In genomic region chr3:11136116-11136515, GRCh38 we compare ENCODE assay signal across 9 cellular contexts. TPM values are rescaled to one million over a fixed set of nuclear protein-coding genes. Genes with fewer than 3 reads are reported as not detected.
DNase-seq lines count a peak whose midpoint lies in the region; ATAC-seq and TF ChIP-seq lines count a peak whose summit lies in the region.
"Had no signal": no experiment of that assay in that cellular context is flagged by ENCODE, and none has a peak within 500 bp of the region (broad histone marks: within the 10 kb centered on the region; RNA-seq: fewer than 3 reads in every experiment).

No MANE protein-coding gene starts in this region.

- TF ChIP-seq CTCF in breast epithelium (IDR thresholded peaks at IDR 0.05), result no peak

- intact Hi-C loops in breast epithelium (cut with DNase I; ENCODE audit: low total_unique reads), result no loop called here

- no peaks in the 10 kb centered on the region for H3K4me1 ChIP-seq in breast epithelium
- H3K4me1 ChIP-seq in thymus (ENCODE audit: control insufficient read depth, insufficient read depth, low read length), result no peaks in the 10 kb centered on the region

- WGBS in thymus, result 98% methylated on average over 3 of the region's 3 CpGs

- H3K9me3 ChIP-seq in breast epithelium, result no peaks in the 10 kb centered on the region
- no peaks in the 10 kb centered on the region for H3K9me3 ChIP-seq in thymus (ENCODE audit: control insufficient read depth)

- H3K27ac ChIP-seq in breast epithelium, result peak overlapping the region; percentile 57 to 81
- H3K27ac ChIP-seq in thymus (ENCODE audit: low read depth), result peak overlapping the region; percentile 8

- H3K36me3 ChIP-seq in breast epithelium (no peaks in the 10 kb centered on the region), thymus (ENCODE audit: control insufficient read depth, insufficient read depth) (no peaks in the 10 kb centered on the region)

- H3K27me3 ChIP-seq in breast epithelium (no peaks in the 10 kb centered on the region), thymus (ENCODE audit: control insufficient read depth, insufficient read depth) (no peaks in the 10 kb centered on the region)

- TF ChIP-seq POLR2A in breast epithelium (IDR thresholded peaks at IDR 0.05), result no peak

- no peak for ATAC-seq in HG02973 (IDR thresholded peaks at IDR 0.05; ENCODE audit: unreplicated experiment)
- no peak for ATAC-seq in GM21576 (IDR thresholded peaks at IDR 0.05; ENCODE audit: unreplicated experiment)

- no peak overlapping the region for H3K4me3 ChIP-seq in breast epithelium
- H3K4me3 ChIP-seq in thymus (ENCODE audit: low read length), result no peak overlapping the region

- DNase-seq in M059J (ENCODE audit: low read depth) (peak; percentile 69), breast epithelium (ENCODE audit: low spot score in 2 of 2) (no peak), islet precursor cell (peak; percentile 34), OCI-M1 (lab: John Stamatoyannopoulos, UW) (no peak)
- DNase-seq: CD4-positive, alpha-beta memory T cell; stimulated activated naive CD4-positive, alpha-beta T cell treated with Interleukin-2 at 50 U/mL for 16 hours had no signal

RNA-seq across cellular contexts. Expression of gene HRH1, which starts 18.2 kb away (rescaled TPM):
- total RNA-seq in M059J (2014; rRNA removed; shearing (Covaris generic)), result 13.9 and 21.8 TPM in 2 replicates
- 1 to 10 TPM; 3.8 to 4.2 (median 3.9) TPM for total RNA-seq in breast epithelium
- 2.4 TPM for polyA plus RNA-seq in thymus

Comparison
In these comparisons a context has a peak if more than half of its experiments do, and no peak if none do; other contexts are left out.
1. DNase-seq: peak in M059J (single experiment) and islet precursor cell (single experiment); none in breast epithelium (0 of 2) and OCI-M1 (single experiment).